Comparison of ENCODE assay signal across 31 cellular contexts in the genomic region with DNA sequence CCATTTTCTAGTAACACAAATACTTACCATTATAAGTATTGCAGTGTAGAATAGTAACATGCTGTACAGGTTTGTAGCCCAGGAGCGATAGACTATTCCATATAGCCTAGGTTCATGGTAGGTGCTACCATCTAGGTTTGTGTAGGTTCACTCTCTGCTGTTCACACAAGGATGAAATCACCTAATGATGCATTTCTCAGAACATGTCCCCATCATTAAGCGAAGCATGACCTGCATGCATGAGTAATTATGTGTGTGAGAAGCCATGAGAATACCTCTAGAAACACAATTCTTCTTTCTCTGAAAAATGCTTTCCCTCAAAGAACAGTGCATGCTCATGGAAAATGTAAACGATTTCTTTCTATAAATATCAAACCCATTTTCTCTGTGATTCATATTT.
"Had no signal": no experiment of that assay in that cellular context is flagged by ENCODE, and none has a peak within 500 bp of the region (broad histone marks: within the 10 kb centered on the region; RNA-seq: fewer than 3 reads in every experiment).

No MANE protein-coding gene starts in this region.

- ATAC-seq: activated CD8-positive, alpha-beta T cell treated with anti-CD3 and anti-CD28 coated beads for 36 hours; activated T-cell treated with anti-CD3 and anti-CD28 coated beads, Interleukin-2, amount 50 U/mL, for 4 hours; activated T-helper 17 cell treated with anti-CD3 and anti-CD28 coated beads, Interleukin-2, amount 50 U/mL, for 72 hours; effector memory CD8-positive, alpha-beta T cell; heart left ventricle; psoas muscle; stimulated activated naive B cell treated with anti-CD40 and anti-IgM and Interleukin-4, amounts not matched to agents 10 μg/mL and 1 μg/mL and 100 μg/mL, for 72 hours; upper lobe of right lung had no signal

- FAIRE-seq: astrocyte had no signal

- H3K4me2 ChIP-seq: neural progenitor cell, smooth muscle cell had no signal

- DNase-seq: activated CD4-positive, alpha-beta T cell treated with anti-CD3 and anti-CD28 coated beads for 1 hour; activated CD4-positive, alpha-beta T cell treated with anti-CD3 and anti-CD28 coated beads, Interleukin-2, amount 10 ng/mL, durations not matched to agents 7 days and 5 days; activated CD8-positive, alpha-beta T cell treated with anti-CD3 and anti-CD28 coated beads for 36 hours; activated gamma-delta T cell treated with Interleukin-2 at 50 U/mL for 16 hours; activated naive CD4-positive, alpha-beta T cell treated with anti-CD3 and anti-CD28 coated beads, Interleukin-2, amount 50 U/mL, for 16 hours; activated T-cell treated with anti-CD3 and anti-CD28 coated beads, Interleukin-2, amount 50 U/mL, for 4 hours; amniotic stem cell; brain microvascular endothelial cell; cortex of kidney; effector memory CD8-positive, alpha-beta T cell; foreskin fibroblast; heart left ventricle; hypothalamus; kidney glomerular epithelial cell; left ventricle myocardium inferior; mesendoderm; natural killer cell; occipital lobe; psoas muscle; stimulated activated CD4-positive, alpha-beta T cell treated with anti-CD3 and anti-CD28 coated beads, Interleukin-1b, Interleukin-23, amount 100 ng/mL, for 48 hours; stimulated activated naive B cell treated with anti-CD40 and anti-IgM and Interleukin-4, amounts not matched to agents 10 μg/mL and 1 μg/mL and 100 μg/mL, for 72 hours; stomach; thyroid gland; upper lobe of right lung had no signal

- H3K27ac ChIP-seq: brain microvascular endothelial cell, heart left ventricle, left ventricle myocardium inferior, neural progenitor cell, parathyroid adenoma, psoas muscle, right atrium auricular region, stomach, thyroid gland, upper lobe of right lung had no signal

- H3K79me2 ChIP-seq: parathyroid adenoma had no signal

- H3K4me3 ChIP-seq: heart left ventricle, left ventricle myocardium inferior, lung, neural progenitor cell, psoas muscle, right atrium auricular region, smooth muscle cell, stomach, thyroid gland, upper lobe of right lung had no signal

- H3K4me3 Mint-ChIP-seq: activated CD4-positive, alpha-beta T cell treated with anti-CD3 and anti-CD28 coated beads, Interleukin-2, amount 10 ng/mL, durations not matched to agents 7 days and 5 days; activated CD8-positive, alpha-beta T cell treated with anti-CD3 and anti-CD28 coated beads for 36 hours; activated T-cell treated with anti-CD3 and anti-CD28 coated beads, Interleukin-2, amount 50 U/mL, for 4 hours; activated T-helper 17 cell treated with anti-CD3 and anti-CD28 coated beads, Interleukin-2, amount 50 U/mL, for 72 hours; effector memory CD8-positive, alpha-beta T cell; natural killer cell; neural progenitor cell; stimulated activated naive B cell treated with anti-CD40 and anti-IgM and Interleukin-4, amounts not matched to agents 10 μg/mL and 1 μg/mL and 100 μg/mL, for 72 hours had no signal

- H3K9me3 Mint-ChIP-seq: activated CD4-positive, alpha-beta T cell treated with anti-CD3 and anti-CD28 coated beads, Interleukin-2, amount 10 ng/mL, durations not matched to agents 7 days and 5 days; activated CD8-positive, alpha-beta T cell treated with anti-CD3 and anti-CD28 coated beads for 36 hours; activated T-cell treated with anti-CD3 and anti-CD28 coated beads, Interleukin-2, amount 50 U/mL, for 4 hours; activated T-helper 17 cell treated with anti-CD3 and anti-CD28 coated beads, Interleukin-2, amount 50 U/mL, for 72 hours; effector memory CD8-positive, alpha-beta T cell; natural killer cell; neural progenitor cell; stimulated activated naive B cell treated with anti-CD40 and anti-IgM and Interleukin-4, amounts not matched to agents 10 μg/mL and 1 μg/mL and 100 μg/mL, for 72 hours had no signal

- H3K27ac Mint-ChIP-seq: activated CD4-positive, alpha-beta T cell treated with anti-CD3 and anti-CD28 coated beads, Interleukin-2, amount 10 ng/mL, durations not matched to agents 7 days and 5 days; activated CD8-positive, alpha-beta T cell treated with anti-CD3 and anti-CD28 coated beads for 36 hours; activated T-helper 17 cell treated with anti-CD3 and anti-CD28 coated beads, Interleukin-2, amount 50 U/mL, for 72 hours; effector memory CD8-positive, alpha-beta T cell; natural killer cell; neural progenitor cell; stimulated activated naive B cell treated with anti-CD40 and anti-IgM and Interleukin-4, amounts not matched to agents 10 μg/mL and 1 μg/mL and 100 μg/mL, for 72 hours had no signal

- H3K27me3 ChIP-seq: brain microvascular endothelial cell, heart left ventricle, neural progenitor cell, right atrium auricular region, stomach, thyroid gland, upper lobe of right lung had no signal

- H3K9me3 ChIP-seq: heart left ventricle, left ventricle myocardium inferior, psoas muscle, right atrium auricular region, stomach, thyroid gland, upper lobe of right lung had no signal

- H3K27me3 Mint-ChIP-seq: activated CD4-positive, alpha-beta T cell treated with anti-CD3 and anti-CD28 coated beads, Interleukin-2, amount 10 ng/mL, durations not matched to agents 7 days and 5 days had no signal

- H3K4me1 ChIP-seq: neural progenitor cell, parathyroid adenoma, psoas muscle, upper lobe of right lung had no signal

- H2AFZ ChIP-seq: neural progenitor cell, parathyroid adenoma had no signal

- H3K36me3 Mint-ChIP-seq: natural killer cell; neural progenitor cell; stimulated activated naive B cell treated with anti-CD40 and anti-IgM and Interleukin-4, amounts not matched to agents 10 μg/mL and 1 μg/mL and 100 μg/mL, for 72 hours had no signal

- H3K4me1 Mint-ChIP-seq: activated CD4-positive, alpha-beta T cell treated with anti-CD3 and anti-CD28 coated beads, Interleukin-2, amount 10 ng/mL, durations not matched to agents 7 days and 5 days; activated T-helper 17 cell treated with anti-CD3 and anti-CD28 coated beads, Interleukin-2, amount 50 U/mL, for 72 hours; natural killer cell; neural progenitor cell; stimulated activated naive B cell treated with anti-CD40 and anti-IgM and Interleukin-4, amounts not matched to agents 10 μg/mL and 1 μg/mL and 100 μg/mL, for 72 hours had no signal

- H3K9ac ChIP-seq: neural progenitor cell, parathyroid adenoma had no signal
